8 cellular contexts compared by ENCODE assay signal in the genomic region with DNA sequence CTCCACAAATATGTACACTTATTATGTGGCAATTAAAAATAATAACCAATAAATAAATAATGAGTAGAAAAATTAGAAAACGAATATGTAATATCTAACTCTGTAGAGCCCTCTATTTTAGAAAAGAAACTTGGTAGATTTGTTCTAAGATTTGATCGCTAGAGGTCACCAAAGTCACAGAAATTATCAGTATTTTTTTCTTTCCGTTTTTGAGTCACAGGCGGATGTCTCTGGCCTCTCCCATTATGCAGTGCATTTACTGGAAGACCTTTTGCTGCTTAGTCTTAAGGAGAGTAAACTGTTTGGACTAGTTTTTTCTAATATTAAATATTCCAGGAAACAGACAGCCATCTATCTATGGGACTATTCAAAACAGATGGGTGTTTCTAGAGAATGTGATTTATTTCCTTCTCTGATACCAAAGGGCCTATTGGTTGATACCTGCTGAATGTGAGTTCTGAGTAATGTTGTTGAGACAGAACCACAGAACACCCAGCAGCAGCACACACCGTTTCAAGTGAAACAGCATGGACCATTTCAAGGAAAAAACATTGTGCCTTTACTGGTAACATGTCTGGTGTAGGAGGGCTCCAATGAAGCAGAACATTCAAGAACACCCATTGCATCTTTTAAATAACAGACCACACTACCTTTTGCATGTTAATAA. TPM values are rescaled to one million over a fixed set of nuclear protein-coding genes. Genes with fewer than 3 reads are reported as not detected.
DNase-seq lines count a peak whose midpoint lies in the region; ATAC-seq and TF ChIP-seq lines count a peak whose summit lies in the region.

No MANE protein-coding gene starts in this region.

- no peaks in the 10 kb centered on the region for H3K27me3 ChIP-seq in ovary

- DNase-seq in COR-L47 (lab: John Stamatoyannopoulos, UW) (peak; percentile 58), NCI-H1436 treated with DMSO at 0.1 percent for 48 hours (lab: John Stamatoyannopoulos, UW) (peak; percentile 7), fibroblast of peridontal ligament (ENCODE audit: extremely low read depth) (peak; percentile 80), ovary (no peak), activated gamma-delta T cell (lab: John Stamatoyannopoulos, UW) (no peak)

- no peaks in the 10 kb centered on the region for H3K9me3 ChIP-seq in ovary

- WGBS in ovary, 3 donors: 6 to 8% (median 8%) methylated on average over 5 of the region's 5 CpGs

- peaks cover 1% of the 10 kb centered on the region for H3K4me1 ChIP-seq in ovary (ENCODE audit: insufficient read depth)

- ATAC-seq in GM18520 (IDR thresholded peaks at IDR 0.05; ENCODE audit: unreplicated experiment) (peak; percentile 67), HG02938 (IDR thresholded peaks at IDR 0.05; ENCODE audit: unreplicated experiment) (peak; percentile 78)

- no peak overlapping the region for H3K4me3 ChIP-seq in ovary

- peak; percentile 64 for TF ChIP-seq CTCF in VCaP (conservative IDR thresholded peaks at IDR 0.05)
- TF ChIP-seq CTCF in ovary (IDR thresholded peaks at IDR 0.05): peak in 2 of 3 donors; percentile 13 to 16

- no peaks in the 10 kb centered on the region for H3K36me3 ChIP-seq in ovary

- no peak for TF ChIP-seq EP300 in ovary (IDR thresholded peaks at IDR 0.05)

- TF ChIP-seq POLR2A in ovary (IDR thresholded peaks at IDR 0.05): no peak

- intact Hi-C loops in ovary (cut with DNase I): loop anchor here in 1 of 4 donors (10.0 kb wide), 1 partner anchor 890 kb away; no protein-coding TSS in a partner anchor

- H3K27ac ChIP-seq in VCaP (no peak overlapping the region), ovary (no peak overlapping the region)

RNA-seq across cellular contexts. Expression of gene GYPA, which starts 34.0 kb away (rescaled TPM):
- under 1 TPM in 1 of 7 donors, not detected in 6; 0.38 TPM for total RNA-seq in ovary
- not detected for polyA plus RNA-seq in ovary

Comparison
In these comparisons a context has a peak if more than half of its experiments do, and no peak if none do; other contexts are left out.
1. DNase-seq: peak in COR-L47 (single experiment), NCI-H1436 treated with DMSO at 0.1 percent for 48 hours (single experiment) and fibroblast of peridontal ligament (single experiment); none in ovary (0 of 5) and activated gamma-delta T cell (single experiment).